In genomic region chr14:64795921-64796320, GRCh38 we compare ENCODE assay signal across 26 cellular contexts.
"Had no signal": no experiment of that assay in that cellular context is flagged by ENCODE, and none has a peak within 500 bp of the region (broad histone marks: within the 10 kb centered on the region; RNA-seq: fewer than 3 reads in every experiment).

No MANE protein-coding gene starts in this region.

- H3K4me1 Mint-ChIP-seq: immature natural killer cell, mesothelial cell of epicardium, naive B cell had no signal

- H3K4me3 ChIP-seq: coronary artery, dorsolateral prefrontal cortex, esophagus muscularis mucosa, gastroesophageal sphincter, heart left ventricle, hepatocyte, left lung, lower lobe of right lung, mucosa of descending colon had no signal

- H3K27ac Mint-ChIP-seq: immature natural killer cell, mesothelial cell of epicardium, naive B cell had no signal

- H3K9me3 Mint-ChIP-seq: immature natural killer cell, mesothelial cell of epicardium, naive B cell had no signal

- H3K27me3 ChIP-seq: dorsolateral prefrontal cortex, foreskin keratinocyte, gastroesophageal sphincter, heart left ventricle, hepatocyte, left lung had no signal

- H3K4me2 ChIP-seq: hepatocyte had no signal

- H3K4me1 ChIP-seq: esophagus muscularis mucosa, foreskin keratinocyte, gastroesophageal sphincter, left lung, lower lobe of right lung had no signal

- H3K9me3 ChIP-seq: esophagus muscularis mucosa, gastroesophageal sphincter, heart left ventricle, left lung, lower lobe of right lung, mucosa of descending colon had no signal

- FAIRE-seq: colon, endothelial cell of umbilical vein, frontal cortex, kidney had no signal

- H3K79me2 ChIP-seq: hepatocyte had no signal

- H3K36me3 Mint-ChIP-seq: immature natural killer cell, naive B cell had no signal

- H3K4me3 Mint-ChIP-seq: immature natural killer cell, mesothelial cell of epicardium, naive B cell had no signal

- H3K27ac ChIP-seq: coronary artery, dorsolateral prefrontal cortex, esophagus muscularis mucosa, foreskin keratinocyte, gastroesophageal sphincter, heart left ventricle, hepatocyte, left lung, lower lobe of right lung had no signal

- H3K36me3 ChIP-seq: gastroesophageal sphincter, left lung, lower lobe of right lung had no signal

- DNase-seq: dermis blood vessel endothelial cell; dorsolateral prefrontal cortex; effector CD4-positive, alpha-beta T cell; effector memory CD4-positive, alpha-beta T cell; foreskin keratinocyte; heart left ventricle; hypothalamus; immature natural killer cell; islet precursor cell; kidney; kidney glomerular epithelial cell; left colon; left lung; left ventricle myocardium superior; lower lobe of right lung; mesenchymal stem cell; mucosa of descending colon; naive B cell had no signal

- H2AFZ ChIP-seq: hepatocyte had no signal

- ATAC-seq: foreskin keratinocyte, gastroesophageal sphincter, heart left ventricle, left colon, left lung, left ventricle myocardium superior, lower lobe of right lung, mucosa of descending colon had no signal
